In genomic region chr7:116098175-116098574, GRCh38 we compare ENCODE assay signal across 26 cellular contexts.
"Had no signal": no experiment of that assay in that cellular context is flagged by ENCODE, and none has a peak within 500 bp of the region (broad histone marks: within the 10 kb centered on the region; RNA-seq: fewer than 3 reads in every experiment).

No MANE protein-coding gene starts in this region.

- ATAC-seq: lower lobe of right lung; naive thymus-derived CD8-positive, alpha-beta T cell; stimulated activated memory B cell treated with anti-CD40 and anti-IgM and Interleukin-4, amounts not matched to agents 10 μg/mL and 1 μg/mL and 100 μg/mL, for 72 hours; stimulated activated naive CD8-positive, alpha-beta T cell treated with anti-CD3 and anti-CD28 coated beads, Interleukin-15, amount 100 ng/mL, for 72 hours had no signal

- H3K27ac ChIP-seq: left lung, lower lobe of right lung, neural progenitor cell, neutrophil, parathyroid adenoma, right atrium auricular region, right lobe of liver, tibial nerve, uterus had no signal

- FAIRE-seq: islet of Langerhans, kidney had no signal

- H3K79me2 ChIP-seq: parathyroid adenoma had no signal

- H3K4me2 ChIP-seq: neural progenitor cell, smooth muscle cell had no signal

- H3K9ac ChIP-seq: neural progenitor cell, parathyroid adenoma had no signal

- H3K9me3 ChIP-seq: left lung, lower lobe of right lung, neutrophil, right atrium auricular region, right lobe of liver, tibial nerve, uterus had no signal

- H2AFZ ChIP-seq: parathyroid adenoma had no signal

- H3K4me1 ChIP-seq: left lung, lower lobe of right lung, neural progenitor cell, parathyroid adenoma, right atrium auricular region, right lobe of liver, tibial nerve, uterus had no signal

- H3K4me3 ChIP-seq: left lung, lower lobe of right lung, neural progenitor cell, right atrium auricular region, right lobe of liver, smooth muscle cell, tibial nerve, uterus had no signal

- DNase-seq: immature natural killer cell; kidney; left colon; lower lobe of right lung; mesenchymal stem cell; naive thymus-derived CD8-positive, alpha-beta T cell; nephron progenitor cell; occipital lobe; right lobe of liver; stimulated activated CD4-positive, alpha-beta T cell treated with anti-CD3 and anti-CD28 coated beads, Interleukin-1b, Interleukin-23, amount 100 ng/mL, for 48 hours; stimulated activated CD4-positive, alpha-beta T cell treated with anti-CD3 and anti-CD28 coated beads, Interleukin-2, amount 100 ng/mL, for 48 hours; stimulated activated CD4-positive, alpha-beta T cell treated with anti-CD3 and anti-CD28 coated beads, Interleukin-4, amount 100 ng/mL, for 4 hours; stimulated activated CD8-positive, alpha-beta memory T cell treated with anti-CD3 and anti-CD28 coated beads, Interleukin-4, amount 100 ng/mL, for 48 hours; stimulated activated naive CD4-positive, alpha-beta T cell treated with Interleukin-2 at 50 U/mL for 16 hours; stimulated activated naive CD8-positive, alpha-beta T cell treated with anti-CD3 and anti-CD28 coated beads, Interleukin-15, amount 100 ng/mL, for 72 hours; substantia nigra; uterus had no signal

- H3K27me3 ChIP-seq: left lung, neural progenitor cell, neutrophil, right atrium auricular region, right lobe of liver, tibial nerve, uterus had no signal

- H3K36me3 ChIP-seq: left lung, lower lobe of right lung, neural progenitor cell, neutrophil, right atrium auricular region, right lobe of liver, tibial nerve, uterus had no signal
